8 cellular contexts compared by ENCODE assay signal in genomic region chrX:84501798-84502628, GRCh38. TPM values are rescaled to one million over a fixed set of nuclear protein-coding genes. Genes with fewer than 3 reads are reported as not detected.
A peak's percentile ranks its signal among the peaks of the same experiment; 100 is the strongest.
DNase-seq lines count a peak whose midpoint lies in the region; ATAC-seq, FAIRE-seq and TF ChIP-seq lines count a peak whose summit lies in the region.

HDX (minus strand) TSS chrX:84502453; CDS start chrX:84475397, 27,056 bp downstream.

- H2AFZ ChIP-seq in astrocyte (ENCODE audit: low read depth, low read length) (peak within 1 kb of the TSS; percentile 91), hepatocyte (peak within 1 kb of the TSS; percentile 62)

- H3K27ac ChIP-seq in astrocyte (ENCODE audit: low read depth, low read length) (peak within 1 kb of the TSS; percentile 93), hepatocyte (peak within 1 kb of the TSS; percentile 97), uterus (peak within 1 kb of the TSS; percentile 89 to 90)

- TF ChIP-seq CTCF in astrocyte (IDR thresholded peaks at IDR 0.05; ENCODE audit: insufficient read depth, low read depth, low read length): no peak
- TF ChIP-seq CTCF in hepatocyte (IDR thresholded peaks at IDR 0.05; ENCODE audit: poor library complexity): no peak
- no peak for TF ChIP-seq CTCF in uterus (IDR thresholded peaks at IDR 0.05)

- no peaks in the 10 kb centered on the region for H3K9me2 ChIP-seq in hepatocyte (replicated peaks; ENCODE audit: insufficient read depth)

- H3K4me1 ChIP-seq in astrocyte (ENCODE audit: insufficient read depth, low read length) (no peaks in the 10 kb centered on the region), hepatocyte (ENCODE audit: insufficient read depth) (no peaks in the 10 kb centered on the region), uterus (no peaks in the 10 kb centered on the region)

- H3K27me3 ChIP-seq in astrocyte (ENCODE audit: insufficient read depth, low read length) (no peaks in the 10 kb centered on the region), hepatocyte (no peaks in the 10 kb centered on the region), uterus (no peaks in the 10 kb centered on the region)

- peak; percentile 92 for ATAC-seq in T-helper 17 cell

- peak; percentile 39 for FAIRE-seq in astrocyte (lab: Jason Lieb, UNC)

- H3K79me2 ChIP-seq in astrocyte (ENCODE audit: insufficient read depth, low read length) (peaks cover 11% of the 10 kb centered on the region), hepatocyte (peaks cover 6% of the 10 kb centered on the region)

- intact Hi-C loops in uterus (cut with DNase I; ENCODE audit: low total_unique reads): no loop called here

- H3K36me3 ChIP-seq in astrocyte (ENCODE audit: insufficient read depth, low read length) (no peaks in the 10 kb centered on the region), hepatocyte (replicated peaks; ENCODE audit: insufficient read depth, low read depth) (no peaks in the 10 kb centered on the region), uterus (no peaks in the 10 kb centered on the region)

- 40% methylated on average over 36 of the region's 38 CpGs for WGBS in hepatocyte (ENCODE audit: low lambda C conversion rate, missing lambda C conversion rate)

- H3K4me3 ChIP-seq in astrocyte (ENCODE audit: insufficient read depth, low read depth, low read length) (peak within 1 kb of the TSS; percentile 73), hepatocyte (peak within 1 kb of the TSS; percentile 33), uterus (peak within 1 kb of the TSS; percentile 53 to 54)

- H3K9me3 Mint-ChIP-seq in astrocyte (ENCODE audit: unreplicated experiment): no peaks in the 10 kb centered on the region

- H4K20me1 ChIP-seq in astrocyte (ENCODE audit: insufficient read depth, low read length): no peaks in the 10 kb centered on the region
- no peaks in the 10 kb centered on the region for H4K20me1 ChIP-seq in hepatocyte (ENCODE audit: insufficient read depth, poor library complexity, severe bottlenecking)

- no peaks in the 10 kb centered on the region for H3K4me1 Mint-ChIP-seq in T-helper 17 cell
- peaks cover 9% of the 10 kb centered on the region for H3K4me1 Mint-ChIP-seq in astrocyte (ENCODE audit: low read depth, unreplicated experiment)

- H3K9me3 ChIP-seq in T-helper 17 cell (ENCODE audit: control insufficient read depth, low read length, poor library complexity, severe bottlenecking): no peaks in the 10 kb centered on the region
- H3K9me3 ChIP-seq in astrocyte (ENCODE audit: insufficient read depth, low read depth, low read length): no peaks in the 10 kb centered on the region
- no peaks in the 10 kb centered on the region for H3K9me3 ChIP-seq in hepatocyte (ENCODE audit: low read depth)
- H3K9me3 ChIP-seq in uterus: no peaks in the 10 kb centered on the region

- H3K9ac ChIP-seq in astrocyte (ENCODE audit: low read length): peak within 1 kb of the TSS; percentile 94

- H3K27ac Mint-ChIP-seq in T-helper 17 cell (peak within 1 kb of the TSS; percentile 24), astrocyte (ENCODE audit: unreplicated experiment) (peak within 1 kb of the TSS; percentile 99)

- H3K4me3 Mint-ChIP-seq in T-helper 17 cell: peak within 1 kb of the TSS; percentile 87
- H3K4me3 Mint-ChIP-seq in astrocyte (ENCODE audit: unreplicated experiment): peak within 1 kb of the TSS; percentile 96

- H3K4me2 ChIP-seq in astrocyte (ENCODE audit: low read length): peak within 1 kb of the TSS; percentile 92
- H3K4me2 ChIP-seq in hepatocyte: peak within 1 kb of the TSS; percentile 69

- H3K36me3 Mint-ChIP-seq in T-helper 17 cell (ENCODE audit: low read depth): no peaks in the 10 kb centered on the region
- H3K36me3 Mint-ChIP-seq in astrocyte (ENCODE audit: low read depth, unreplicated experiment): no peaks in the 10 kb centered on the region

- DNase-seq in DMS79 treated with DMSO at 0.1 percent for 48 hours (lab: John Stamatoyannopoulos, UW) (peak; percentile 71), H4 (ENCODE audit: low spot score) (peak; percentile 85), NCI-H1105 (lab: John Stamatoyannopoulos, UW) (peak; percentile 80), T-helper 17 cell (peak in 1 of 3 donors; percentile 18), astrocyte (ENCODE audit: low read depth) (peak; percentile 70), hepatocyte (ENCODE audit: low spot score) (peak; percentile 90), pulmonary artery endothelial cell (ENCODE audit: low read depth, low spot score) (peak; percentile 51), uterus (peak; percentile 86 to 89)

- H3K27me3 Mint-ChIP-seq in T-helper 17 cell: no peaks in the 10 kb centered on the region
- H3K27me3 Mint-ChIP-seq in astrocyte (ENCODE audit: low read depth, unreplicated experiment): no peaks in the 10 kb centered on the region

- TF ChIP-seq POLR2A in uterus (IDR thresholded peaks at IDR 0.05): peak; percentile 25 to 28

RNA-seq across cellular contexts. Expression of gene HDX, which starts in this region (rescaled TPM):
- 4.0 and 7.9 TPM in 2 replicates for total RNA-seq in H4 (2014; rRNA removed; shearing (Covaris generic))
- total RNA-seq in T-helper 17 cell: 1 to 10 TPM; 2.8 TPM
- 8.9 and 9.9 TPM in 2 replicates for total RNA-seq in astrocyte
- total RNA-seq in hepatocyte: 4.4 and 9.4 TPM in 2 replicates
- polyA plus RNA-seq in hepatocyte: 3.4 and 4.8 TPM in 2 replicates
- 4.7 and 8.3 TPM in 2 replicates for total RNA-seq in pulmonary artery endothelial cell
- 10 to 100 TPM in 3 of 4 donors, 1 to 10 TPM in 1; 5.0 to 50.2 (median 15.8) TPM for total RNA-seq in uterus
